Comparison of ENCODE assay signal across 1 cellular context in genomic region chr3:14138878-14139659, GRCh38.
A peak's percentile ranks its signal among the peaks of the same experiment; 100 is the strongest.
TF ChIP-seq lines count a peak whose summit lies in the region.

No MANE protein-coding gene starts in this region.

TF ChIP-seq in K562, 482 proteins besides CTCF, POLR2A, EP300 and RAD21:
- TF ChIP-seq HNRNPLL (IDR thresholded peaks at IDR 0.05; ENCODE audit: low read depth, low read length, poor library complexity, severe bottlenecking) (no peak), USF2 (CRISPR knock-in tag; IDR thresholded peaks at IDR 0.05) (no peak), POLR2G (IDR thresholded peaks at IDR 0.05; ENCODE audit: low read depth, low read length) (peak; percentile 40; the same call in 1 of the 2 replicates), USF1 (CRISPR knock-in tag; IDR thresholded peaks at IDR 0.05) (no peak), ZBTB9 (CRISPR knock-in tag; IDR thresholded peaks at IDR 0.05) (no peak), SNRNP70 (optimal IDR thresholded peaks at IDR 0.05; ENCODE audit: low read depth, low read length) (peak; percentile 37), ZBTB1 (CRISPR knock-in tag; IDR thresholded peaks at IDR 0.05; ENCODE audit: borderline replicate concordance, low read depth) (no peak), PHF20 (IDR thresholded peaks at IDR 0.05; ENCODE audit: partially characterized antibody) (no peak), CHD4 (IDR thresholded peaks at IDR 0.05; ENCODE audit: insufficient read depth, insufficient replicate concordance, low read depth, low read length, poor library complexity, severe bottlenecking) (no peak)
